ENCODE assay signal across 8 cellular contexts in the genomic region with DNA sequence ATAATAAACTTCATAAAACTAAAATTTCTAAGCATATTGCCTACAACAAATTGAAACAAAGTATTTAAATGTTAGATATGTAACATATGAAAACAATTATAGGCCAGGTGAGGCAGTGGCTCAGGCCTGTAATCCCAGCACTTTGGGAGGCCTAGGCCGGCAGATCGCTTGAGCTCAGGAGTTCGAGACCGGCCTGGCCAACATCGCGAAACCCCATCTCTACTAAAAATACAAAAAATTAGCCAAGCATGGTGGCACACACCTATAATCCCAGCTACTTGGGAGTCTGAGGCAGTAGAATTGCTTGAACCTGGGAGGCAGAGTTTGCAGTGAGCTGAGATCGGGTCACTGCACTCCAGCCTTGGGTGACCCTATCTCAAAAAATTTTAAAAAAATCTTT. TPM values are rescaled to one million over a fixed set of nuclear protein-coding genes. Genes with fewer than 3 reads are reported as not detected.
DNase-seq lines count a peak whose midpoint lies in the region; ATAC-seq and TF ChIP-seq lines count a peak whose summit lies in the region.
"Not testable (repeated sequence)": the region's sequence is repeated elsewhere in the genome, so short reads cannot be mapped to it uniquely, and the experiment has no call there.

No MANE protein-coding gene starts in this region.

- H3K23ac ChIP-seq in mesenchymal stem cell (ENCODE audit: low read length in 2 of 2): not testable (repeated sequence)

- H3K9ac ChIP-seq in endodermal cell (ENCODE audit: extremely low read depth, low read length, poor library complexity, severe bottlenecking) (peak overlapping the region; percentile 73), mesenchymal stem cell (ENCODE audit: low read length) (peak overlapping the region; percentile 90)

- ATAC-seq in upper lobe of right lung: not testable (repeated sequence)

- H3K9me3 Mint-ChIP-seq in activated naive CD4-positive, alpha-beta T cell treated with anti-CD3 and anti-CD28 coated beads, Interleukin-2, amount 10 ng/mL, durations not matched to agents 7 days and 5 days: not testable (repeated sequence)
- peaks cover 20% of the 10 kb centered on the region for H3K9me3 Mint-ChIP-seq in endodermal cell

- not testable (repeated sequence) for H4K91ac ChIP-seq in mesenchymal stem cell (ENCODE audit: low read length)

- not testable (repeated sequence) for H2BK120ac ChIP-seq in mesenchymal stem cell (ENCODE audit: low read depth, low read length)

- not testable (repeated sequence) for H3K4ac ChIP-seq in mesenchymal stem cell (ENCODE audit: low read depth in 1 of 2, low read length in 2 of 2)

- H2BK15ac ChIP-seq in mesenchymal stem cell (ENCODE audit: low read depth, poor library complexity, severe bottlenecking): not testable (repeated sequence)

- H3K27ac Mint-ChIP-seq in activated naive CD4-positive, alpha-beta T cell treated with anti-CD3 and anti-CD28 coated beads, Interleukin-2, amount 10 ng/mL, durations not matched to agents 7 days and 5 days: peak overlapping the region; percentile 96
- H3K27ac Mint-ChIP-seq in endodermal cell: not testable (repeated sequence)

- H3K9me2 ChIP-seq in DOHH2 (replicated peaks; ENCODE audit: control insufficient read depth, low read length): not testable (repeated sequence)

- TF ChIP-seq POLR2A in NB4 (IDR thresholded peaks at IDR 0.05; ENCODE audit: extremely low read depth, insufficient read length); spleen (IDR thresholded peaks at IDR 0.05): not testable (repeated sequence)

- peaks cover 84% of the 10 kb centered on the region for H3K79me2 ChIP-seq in DOHH2 (ENCODE audit: control insufficient read depth, low read length)

- not testable (repeated sequence) for H3K27me3 ChIP-seq in DOHH2 (ENCODE audit: control insufficient read depth, low read length); endodermal cell (ENCODE audit: control insufficient read depth, insufficient read depth, low read length, poor library complexity, severe bottlenecking); mesenchymal stem cell (ENCODE audit: control insufficient read depth in 1 of 2, insufficient read depth in 1 of 2, low read length in 2 of 2); spleen (replicated peaks in 1 of 7); upper lobe of right lung

- peaks cover 56% of the 10 kb centered on the region for H3K4me1 ChIP-seq in DOHH2 (ENCODE audit: control insufficient read depth, low read length)
- H3K4me1 ChIP-seq in endodermal cell (ENCODE audit: control insufficient read depth, insufficient read depth, low read length); mesenchymal stem cell (ENCODE audit: control insufficient read depth, insufficient read depth, low read depth, low read length): not testable (repeated sequence)
- peaks cover 36 to 83% (median 63%) of the 10 kb centered on the region in 6 donors for H3K4me1 ChIP-seq in spleen
- peaks cover 24% of the 10 kb centered on the region for H3K4me1 ChIP-seq in upper lobe of right lung

- H2BK5ac ChIP-seq in mesenchymal stem cell (ENCODE audit: low read depth, low read length, poor library complexity, severe bottlenecking): not testable (repeated sequence)

- H2AFZ ChIP-seq in mesenchymal stem cell (ENCODE audit: low read depth, low read length): not testable (repeated sequence)

- peak overlapping the region; percentile 87 for H3K4me2 ChIP-seq in DOHH2 (ENCODE audit: low read length)
- H3K4me2 ChIP-seq in mesenchymal stem cell (ENCODE audit: low read length, poor library complexity, severe bottlenecking): not testable (repeated sequence)

- peak overlapping the region; percentile 98 for H3K4me3 ChIP-seq in DOHH2 (ENCODE audit: low read length)
- H3K4me3 ChIP-seq in NB4 (ENCODE audit: low read depth, low read length): peak overlapping the region; percentile 95
- H3K4me3 ChIP-seq in endodermal cell (ENCODE audit: low read length): peak overlapping the region; percentile 100
- H3K4me3 ChIP-seq in mesenchymal stem cell (ENCODE audit: insufficient read depth in 1 of 2, low read depth in 1 of 2, low read length in 2 of 2): peak overlapping the region in 1 of 2 experiments; percentile 28
- H3K4me3 ChIP-seq in spleen: peak overlapping the region; percentile 16 to 98 (median 96)
- peak overlapping the region; percentile 98 for H3K4me3 ChIP-seq in upper lobe of right lung

- not testable (repeated sequence) for H4K8ac ChIP-seq in mesenchymal stem cell (ENCODE audit: low read length)

- peaks cover 23% of the 10 kb centered on the region for H3F3A ChIP-seq in DOHH2 (ENCODE audit: control insufficient read depth, insufficient read depth)

- H2BK12ac ChIP-seq in mesenchymal stem cell (ENCODE audit: low read length in 2 of 2): not testable (repeated sequence)

- 0 out of 2 replicates have a peak, but pooled peaks cover 12% of the 10 kb centered on the region for H4K20me1 ChIP-seq in DOHH2 (ENCODE audit: control insufficient read depth, insufficient read depth, low read depth, low read length)

- not testable (repeated sequence) for H3K14ac ChIP-seq in mesenchymal stem cell (ENCODE audit: low read length in 2 of 2)

- not testable (repeated sequence) for H3K9me3 ChIP-seq in DOHH2 (ENCODE audit: control insufficient read depth, insufficient read depth, low read length); mesenchymal stem cell (ENCODE audit: control insufficient read depth, low read length); spleen; upper lobe of right lung
- H3K9me3 ChIP-seq in endodermal cell (ENCODE audit: control insufficient read depth, low read length): peaks cover 10% of the 10 kb centered on the region

- peaks cover 33% of the 10 kb centered on the region for H3K4me1 Mint-ChIP-seq in activated naive CD4-positive, alpha-beta T cell treated with anti-CD3 and anti-CD28 coated beads, Interleukin-2, amount 10 ng/mL, durations not matched to agents 7 days and 5 days
- peaks cover 15% of the 10 kb centered on the region for H3K4me1 Mint-ChIP-seq in endodermal cell

- not testable (repeated sequence) for TF ChIP-seq CTCF in DOHH2 (IDR thresholded peaks at IDR 0.05; ENCODE audit: low read depth, low read length, poor library complexity, severe bottlenecking); NB4 (IDR thresholded peaks at IDR 0.05; ENCODE audit: low read depth, low read length); VCaP (conservative IDR thresholded peaks at IDR 0.05); endodermal cell (conservative IDR thresholded peaks at IDR 0.05); spleen (IDR thresholded peaks at IDR 0.05 in 8 of 11, conservative IDR thresholded peaks at IDR 0.05 in 3 of 11); upper lobe of right lung (IDR thresholded peaks at IDR 0.05)

- intact Hi-C loops in spleen (cut with DNase I; ENCODE audit: low total_unique reads); upper lobe of right lung (cut with DNase I): not testable (repeated sequence)

- peaks cover 22% of the 10 kb centered on the region for H3K36me3 ChIP-seq in DOHH2 (ENCODE audit: control insufficient read depth, low read length)
- peaks cover 23% of the 10 kb centered on the region for H3K36me3 ChIP-seq in endodermal cell (ENCODE audit: control insufficient read depth, insufficient read depth, low read length)
- H3K36me3 ChIP-seq in mesenchymal stem cell (ENCODE audit: control insufficient read depth in 1 of 2, insufficient read depth in 2 of 2, low read depth in 1 of 2, low read length in 2 of 2); spleen; upper lobe of right lung: not testable (repeated sequence)

- H3K36me3 Mint-ChIP-seq in activated naive CD4-positive, alpha-beta T cell treated with anti-CD3 and anti-CD28 coated beads, Interleukin-2, amount 10 ng/mL, durations not matched to agents 7 days and 5 days: peaks cover 60% of the 10 kb centered on the region
- peaks cover 42% of the 10 kb centered on the region for H3K36me3 Mint-ChIP-seq in endodermal cell (ENCODE audit: low read depth)

- DNase-seq in NB4 (ENCODE audit: low read depth): peak; percentile 43
- DNase-seq in activated naive CD4-positive, alpha-beta T cell treated with anti-CD3 and anti-CD28 coated beads, Interleukin-2, amount 10 ng/mL, durations not matched to agents 7 days and 5 days: peak; percentile 33
- DNase-seq in endodermal cell, mesenchymal stem cell, spleen, upper lobe of right lung: not testable (repeated sequence)

- H3K27me3 Mint-ChIP-seq in activated naive CD4-positive, alpha-beta T cell treated with anti-CD3 and anti-CD28 coated beads, Interleukin-2, amount 10 ng/mL, durations not matched to agents 7 days and 5 days; endodermal cell (ENCODE audit: insufficient read depth): not testable (repeated sequence)

- H3K4me3 Mint-ChIP-seq in activated naive CD4-positive, alpha-beta T cell treated with anti-CD3 and anti-CD28 coated beads, Interleukin-2, amount 10 ng/mL, durations not matched to agents 7 days and 5 days: peak overlapping the region; percentile 91
- peak overlapping the region; percentile 96 for H3K4me3 Mint-ChIP-seq in endodermal cell

- H3K18ac ChIP-seq in mesenchymal stem cell (ENCODE audit: low read depth in 1 of 2, low read length in 2 of 2): not testable (repeated sequence)

- CTCF ChIA-PET in activated naive CD4-positive, alpha-beta T cell treated with anti-CD3 and anti-CD28 coated beads, Interleukin-2, amount 10 ng/mL, durations not matched to agents 7 days and 5 days (lab: Charles Lee): interaction anchor here (1.7 kb wide), 1 partner anchor 11 kb away, joined by 12 read pairs; no protein-coding TSS in a partner anchor

- H3K79me1 ChIP-seq in mesenchymal stem cell (replicated peaks; ENCODE audit: low read length, poor library complexity, severe bottlenecking): not testable (repeated sequence)

- not testable (repeated sequence) for H2AK5ac ChIP-seq in mesenchymal stem cell (ENCODE audit: low read length, severe bottlenecking)

- 92% methylated on average over 2 to 7 of the region's 7 CpGs for WGBS in endodermal cell (ENCODE audit: insufficient coverage in 1 of 2, insufficient read length in 1 of 2), 2 experiments
- WGBS in mesenchymal stem cell: 100% methylated on average over 1 of the region's 7 CpGs
- 19 to 48% (median 27%) methylated on average over 7 of the region's 7 CpGs for WGBS in spleen, 5 donors

- H3K27ac ChIP-seq in DOHH2 (ENCODE audit: low read depth, low read length); endodermal cell (ENCODE audit: low read depth, low read length); mesenchymal stem cell (ENCODE audit: low read length, poor library complexity, severe bottlenecking): not testable (repeated sequence)
- H3K27ac ChIP-seq in VCaP (peak overlapping the region; percentile 97), spleen (peak overlapping the region; percentile 97 to 100 (median 98)), upper lobe of right lung (peak overlapping the region; percentile 99)

RNA-seq across cellular contexts. Expression of a gene that starts 3.3 kb away (rescaled TPM):
- total RNA-seq in endodermal cell: 10 to 100 TPM; 67.6 to 76.0 TPM
- 11.4 TPM for polyA plus RNA-seq in endodermal cell (2013, experiment 1 of 2)
- 13.9 TPM for polyA plus RNA-seq in endodermal cell (2013, experiment 2 of 2)
- polyA plus RNA-seq in mesenchymal stem cell (2013, experiment 1 of 2): 26.4 TPM
- polyA plus RNA-seq in mesenchymal stem cell (2013, experiment 2 of 2): 25.0 TPM
- 10 to 100 TPM; 53.4 to 82.4 (median 68.3) TPM for total RNA-seq in spleen
- 10 to 100 TPM; 12.7 to 19.0 (median 13.0) TPM for polyA plus RNA-seq in spleen
- 36.0 TPM for total RNA-seq in upper lobe of right lung
